24 cellular contexts compared by ENCODE assay signal in genomic region chr1:27355683-27356082, GRCh38. TPM values are rescaled to one million over a fixed set of nuclear protein-coding genes. Genes with fewer than 3 reads are reported as not detected.
DNase-seq lines count a peak whose midpoint lies in the region; ATAC-seq, FAIRE-seq and TF ChIP-seq lines count a peak whose summit lies in the region.
"Had no signal": no experiment of that assay in that cellular context is flagged by ENCODE, and none has a peak within 500 bp of the region (broad histone marks: within the 10 kb centered on the region; RNA-seq: fewer than 3 reads in every experiment).

No MANE protein-coding gene starts in this region.

- no peak overlapping the region for H2AFZ ChIP-seq in OCI-LY1 (ENCODE audit: low read length)

- H3K4me1 ChIP-seq in BLaER1 treated with 17β-estradiol and CSF1 and Interleukin-3, amounts not matched to agents 10 nM and 100 nM = peaks cover 26 to 44% (median 36%) of the 10 kb centered on the region in 10 experiments
- peaks cover 39% of the 10 kb centered on the region for H3K4me1 ChIP-seq in OCI-LY1 (ENCODE audit: insufficient read depth, low read length, severe bottlenecking)

- H3K27ac ChIP-seq in BLaER1 treated with 17β-estradiol and CSF1 and Interleukin-3, amounts not matched to agents 10 nM and 100 nM = no peak overlapping the region
- peak overlapping the region; percentile 37 for H3K27ac ChIP-seq in OCI-LY1 (ENCODE audit: low read depth, low read length, poor library complexity, severe bottlenecking)
- H3K27ac ChIP-seq: esophagus muscularis mucosa, gastrocnemius medialis had no signal

- no peaks in the 10 kb centered on the region for H3K9me2 ChIP-seq in OCI-LY1 (ENCODE audit: low read depth, low read length)

- H4K20me1 ChIP-seq in BLaER1 treated with 17β-estradiol and CSF1 and Interleukin-3, amounts not matched to agents 10 nM and 100 nM = peaks cover 0 to 42% (median 0%) of the 10 kb centered on the region in 11 experiments; a peak in 4 of 22 replicates
- H4K20me1 ChIP-seq in OCI-LY1 (ENCODE audit: insufficient read depth, low read length) = no peaks in the 10 kb centered on the region

- H3K27me3 ChIP-seq in BLaER1 treated with 17β-estradiol and CSF1 and Interleukin-3, amounts not matched to agents 10 nM and 100 nM = peaks cover 0 to 18% (median 14%) of the 10 kb centered on the region in 11 experiments; a peak in 15 of 22 replicates
- H3K27me3 ChIP-seq in OCI-LY1 (ENCODE audit: insufficient read depth, low read length) (no peaks in the 10 kb centered on the region; the same call in 1 of the 2 replicates), bronchial epithelial cell (ENCODE audit: control insufficient read depth, insufficient read depth, low read length) (no peaks in the 10 kb centered on the region)

- H3F3A ChIP-seq in OCI-LY1 (ENCODE audit: insufficient read depth, low read length) = no peaks in the 10 kb centered on the region

- no peaks in the 10 kb centered on the region for H3K9me3 ChIP-seq in BLaER1 treated with 17β-estradiol and CSF1 and Interleukin-3, amounts not matched to agents 10 nM and 100 nM (replicated peaks in 1 of 11)
- no peaks in the 10 kb centered on the region for H3K9me3 ChIP-seq in OCI-LY1 (ENCODE audit: low read length)
- H3K9me3 ChIP-seq: esophagus muscularis mucosa, gastrocnemius medialis, lower lobe of right lung had no signal

- 0 out of 22 replicates have a peak overlapping the region, but pooled peaks of 1 of the 11 experiments have one; percentile 15 for H3K9ac ChIP-seq in BLaER1 treated with 17β-estradiol and CSF1 and Interleukin-3, amounts not matched to agents 10 nM and 100 nM
- H3K9ac ChIP-seq in OCI-LY1 (ENCODE audit: low read length) = no peak overlapping the region

- H3K79me2 ChIP-seq in OCI-LY1 (ENCODE audit: insufficient read depth, low read length) = no peaks in the 10 kb centered on the region

- H3K4me3 ChIP-seq in BLaER1 treated with 17β-estradiol and CSF1 and Interleukin-3, amounts not matched to agents 10 nM and 100 nM = no peak overlapping the region
- H3K4me3 ChIP-seq in OCI-LY1 (ENCODE audit: low read depth, low read length, poor library complexity, severe bottlenecking) (peak overlapping the region; percentile 58), bronchial epithelial cell (ENCODE audit: low read depth, low read length) (no peak overlapping the region)
- H3K4me3 ChIP-seq: esophagus muscularis mucosa, gastrocnemius medialis, GM12878, lower lobe of right lung had no signal

- TF ChIP-seq POLR2A in H54 (IDR thresholded peaks at IDR 0.05; ENCODE audit: low read depth, low read length) = no peak

- peak overlapping the region in 8 of 11 experiments; percentile 86 to 96 (median 90); a peak in 9 of 22 replicates for H3K4me2 ChIP-seq in BLaER1 treated with 17β-estradiol and CSF1 and Interleukin-3, amounts not matched to agents 10 nM and 100 nM
- peak overlapping the region; percentile 82; the same call in 1 of the 2 replicates for H3K4me2 ChIP-seq in OCI-LY1 (ENCODE audit: low read length)

- DNase-seq in bronchial epithelial cell (ENCODE audit: low read depth) = no peak
- no peak for DNase-seq in H54 (ENCODE audit: insufficient read length, low spot score)
- no peak for DNase-seq in NCI-H1930 (lab: John Stamatoyannopoulos, UW)
- DNase-seq: activated gamma-delta T cell treated with Interleukin-2 at 50 U/mL for 16 hours; activated T-cell treated with anti-CD3 and anti-CD28 coated beads for 4 hours; DMS79; effector CD8-positive, alpha-beta T cell; gastrocnemius medialis; IMR-90; lower lobe of right lung; NCI-H1417 treated with DMSO at 0.1 percent for 48 hours; NCI-H510A treated with DMSO at 0.1 percent for 48 hours; nucleus accumbens; small intestine; trophoblast cell had no signal

- FAIRE-seq in bronchial epithelial cell (lab: Jason Lieb, UNC) (peak; percentile 72), H54 (lab: Jason Lieb, UNC) (no peak)
- FAIRE-seq: astrocyte, GM12878, keratinocyte, small intestine had no signal

- peaks cover 9 to 51% (median 20%) of the 10 kb centered on the region in 11 experiments; a peak in 19 of 22 replicates for H3K36me3 ChIP-seq in BLaER1 treated with 17β-estradiol and CSF1 and Interleukin-3, amounts not matched to agents 10 nM and 100 nM
- H3K36me3 ChIP-seq in OCI-LY1 (ENCODE audit: insufficient read depth, low read length) (no peaks in the 10 kb centered on the region), bronchial epithelial cell (ENCODE audit: control insufficient read depth, insufficient read depth, low read length) (peaks cover 40% of the 10 kb centered on the region)

- TF ChIP-seq CTCF in OCI-LY1 (IDR thresholded peaks at IDR 0.05; ENCODE audit: low read length) (no peak), bronchial epithelial cell (IDR thresholded peaks at IDR 0.05; ENCODE audit: insufficient read depth, low read length, severe bottlenecking) (no peak)

- ATAC-seq in HG02970 (IDR thresholded peaks at IDR 0.05; ENCODE audit: low FRiP score, unreplicated experiment) = no peak
- ATAC-seq: gastrocnemius medialis, GM12878 had no signal

RNA-seq across cellular contexts. Expression of gene MAP3K6, which starts 11.1 kb away (rescaled TPM):
- 12.1 and 17.2 TPM in 2 replicates for total RNA-seq in bronchial epithelial cell

RNA-seq across cellular contexts. Expression of gene SYTL1, which starts 13.9 kb away (rescaled TPM):
- 31.9 and 86.3 TPM in 2 replicates for total RNA-seq in bronchial epithelial cell

RNA-seq across cellular contexts. Expression of gene FCN3, which starts 18.9 kb away (rescaled TPM):
- 0.26 TPM in 2 replicates for total RNA-seq in bronchial epithelial cell
- total RNA-seq: astrocyte, chondrocyte, IMR-90, MCF 10A had no signal

RNA-seq across cellular contexts. Expression of gene CD164L2, which starts 27.4 kb away (rescaled TPM):
- total RNA-seq in bronchial epithelial cell = 1.1 and 2.9 TPM in 2 replicates
- total RNA-seq: astrocyte, chondrocyte, esophagus muscularis mucosa, gastrocnemius medialis, GM12878, IMR-90 had no signal

RNA-seq across cellular contexts. Expression of gene TMEM222, which starts 33.7 kb away (rescaled TPM):
- 16.5 and 17.1 TPM in 2 replicates for total RNA-seq in bronchial epithelial cell
